10 cellular contexts compared by ENCODE assay signal in genomic region chr2:65662654-65663432, GRCh38.
DNase-seq lines count a peak whose midpoint lies in the region; TF ChIP-seq lines count a peak whose summit lies in the region.
"Had no signal": no experiment of that assay in that cellular context is flagged by ENCODE, and none has a peak within 500 bp of the region (broad histone marks: within the 10 kb centered on the region; RNA-seq: fewer than 3 reads in every experiment).

No MANE protein-coding gene starts in this region.

- intact Hi-C loops in sigmoid colon (cut with DNase I), result no loop called here

- no peak for TF ChIP-seq POLR2A in sigmoid colon (IDR thresholded peaks at IDR 0.05)

- peak overlapping the region; percentile 76 for H3K9ac ChIP-seq in SK-N-MC (ENCODE audit: insufficient read length)

- H3K4me1 ChIP-seq in sigmoid colon, result peaks cover 0 to 51% (median 47%) of the 10 kb centered on the region in 4 donors

- peak overlapping the region; percentile 94 for H3K27ac ChIP-seq in SK-N-MC
- peak overlapping the region in 3 of 4 donors; percentile 54 to 82 (median 62) for H3K27ac ChIP-seq in sigmoid colon

- TF ChIP-seq EP300 in sigmoid colon (IDR thresholded peaks at IDR 0.05), result peak in 2 of 4 donors; percentile 11 to 56

- no peak for TF ChIP-seq CTCF in sigmoid colon (IDR thresholded peaks at IDR 0.05)

- peak; percentile 77 for DNase-seq in GM03348 (ENCODE audit: low spot score)
- DNase-seq in SK-N-MC (ENCODE audit: low read depth, low spot score), result no peak
- DNase-seq in fibroblast of peridontal ligament (ENCODE audit: extremely low read depth), result peak; percentile 64
- DNase-seq in sigmoid colon, result no peak
- DNase-seq in effector CD4-positive, alpha-beta T cell, result no peak
- DNase-seq in nucleus accumbens (lab: John Stamatoyannopoulos, UW), result no peak
- no peak for DNase-seq in SIG-M5 treated with dmso at 0.1 percent for 504 hours (lab: John Stamatoyannopoulos, UW; ENCODE audit: unreplicated experiment)
- DNase-seq in AML-193 (lab: John Stamatoyannopoulos, UW), result no peak
- DNase-seq: activated gamma-delta T cell, immature natural killer cell had no signal

- H3K36me3 ChIP-seq in SK-N-MC (ENCODE audit: insufficient read depth, low read length) (no peaks in the 10 kb centered on the region), sigmoid colon (no peaks in the 10 kb centered on the region)

- H3K27me3 ChIP-seq in sigmoid colon, result no peaks in the 10 kb centered on the region

- H3K9me3 ChIP-seq in SK-N-MC (ENCODE audit: low read depth, low read length) (no peaks in the 10 kb centered on the region), sigmoid colon (no peaks in the 10 kb centered on the region)

- WGBS in sigmoid colon, 2 donors, result 12 to 64% methylated on average over 17 of the region's 17 CpGs

- H3K4me3 ChIP-seq in SK-N-MC (peak overlapping the region; percentile 69), sigmoid colon (peak overlapping the region; percentile 3 to 29 (median 14))

Comparison
In these comparisons a context has a peak if more than half of its experiments do, and no peak if none do; other contexts are left out.
1. DNase-seq: peak in GM03348 (single experiment) and fibroblast of peridontal ligament (single experiment); none in SK-N-MC (single experiment), sigmoid colon (single experiment), effector CD4-positive, alpha-beta T cell (single experiment), nucleus accumbens (0 of 56), SIG-M5 treated with dmso at 0.1 percent for 504 hours (single experiment) and AML-193 (0 of 2).